Comparison of ENCODE assay signal across 20 cellular contexts in genomic region chr2:150175034-150175433, GRCh38.
"Had no signal": no experiment of that assay in that cellular context is flagged by ENCODE, and none has a peak within 500 bp of the region (broad histone marks: within the 10 kb centered on the region; RNA-seq: fewer than 3 reads in every experiment).

No MANE protein-coding gene starts in this region.

- ATAC-seq: activated CD8-positive, alpha-beta T cell treated with anti-CD3 and anti-CD28 coated beads for 36 hours; activated naive CD8-positive, alpha-beta T cell treated with anti-CD3 and anti-CD28 coated beads, Interleukin-2, amount 50 U/mL, for 24 hours; lower lobe of right lung; naive thymus-derived CD4-positive, alpha-beta T cell had no signal

- DNase-seq: activated CD4-positive, alpha-beta T cell treated with anti-CD3 and anti-CD28 coated beads, Interleukin-2, amount 10 ng/mL, durations not matched to agents 7 days and 5 days; activated CD4-positive, CD25-positive, alpha-beta regulatory T cell treated with anti-CD3 and anti-CD28 coated beads, Interleukin-2, amount 50 U/mL, for 72 hours; activated CD8-positive, alpha-beta T cell treated with anti-CD3 and anti-CD28 coated beads for 36 hours; activated gamma-delta T cell; activated naive CD4-positive, alpha-beta T cell treated with anti-CD3 and anti-CD28 coated beads, Interleukin-2, amount 50 U/mL, for 16 hours; activated naive CD8-positive, alpha-beta T cell treated with anti-CD3 and anti-CD28 coated beads, Interleukin-2, amount 50 U/mL, for 24 hours; dermis blood vessel endothelial cell; effector CD8-positive, alpha-beta T cell; erythroblast; lower lobe of right lung; mesendoderm; naive thymus-derived CD4-positive, alpha-beta T cell; occipital lobe; posterior cingulate gyrus; retina; stimulated activated CD4-positive, alpha-beta T cell treated with anti-CD3 and anti-CD28 coated beads, Interleukin-4, amount 100 ng/mL, for 24 hours; stimulated activated naive CD4-positive, alpha-beta T cell treated with Interleukin-2 at 50 U/mL for 16 hours had no signal

- H3K36me3 ChIP-seq: cardiac muscle cell, lower lobe of right lung, thoracic aorta had no signal

- H3K27ac ChIP-seq: cardiac muscle cell, lower lobe of right lung, VCaP had no signal

- H3K27me3 ChIP-seq: cardiac muscle cell had no signal

- H3K4me1 ChIP-seq: lower lobe of right lung had no signal

- H3K4me3 ChIP-seq: cardiac muscle cell, lower lobe of right lung, thoracic aorta had no signal

- H3K9me3 ChIP-seq: lower lobe of right lung, thoracic aorta had no signal
